Comparison of ENCODE assay signal across 9 cellular contexts in genomic region chr14:49769581-49770211, GRCh38. TPM values are rescaled to one million over a fixed set of nuclear protein-coding genes. Genes with fewer than 3 reads are reported as not detected.
A peak's percentile ranks its signal among the peaks of the same experiment; 100 is the strongest.
DNase-seq lines count a peak whose midpoint lies in the region; ATAC-seq lines count a peak whose summit lies in the region.
"Had no signal": no experiment of that assay in that cellular context is flagged by ENCODE, and none has a peak within 500 bp of the region (broad histone marks: within the 10 kb centered on the region; RNA-seq: fewer than 3 reads in every experiment).

No MANE protein-coding gene starts in this region.

- CTCF ChIA-PET in activated CD4-positive, alpha-beta memory T cell treated with anti-CD3 and anti-CD28 coated beads for 36 hours (lab: Charles Lee), result interaction anchor here (0.7 to 4.6 kb wide), 7 partner anchors 81 to 433 kb away, joined by 3 to 63 read pairs (median 9); partner anchors contain the start of genes DNAAF2, NEMF and POLE2

- no peaks in the 10 kb centered on the region for H3K9me3 ChIP-seq in iPS-18c (ENCODE audit: control insufficient read depth, insufficient read depth, low read length)

- peak overlapping the region; percentile 96 for H3K4me3 Mint-ChIP-seq in T-helper 1 cell treated with Interleukin-12 subunit alpha and Interleukin-12 subunit beta and Interleukin-4 antibody, amounts not matched to agents 30 μg/mL and 1 μg/mL, for 36 hours
- peak overlapping the region; percentile 88 for H3K4me3 Mint-ChIP-seq in activated CD4-positive, alpha-beta memory T cell treated with anti-CD3 and anti-CD28 coated beads for 36 hours
- peak overlapping the region; percentile 90 to 96 for H3K4me3 Mint-ChIP-seq in stimulated activated naive B cell treated with anti-CD40 and anti-IgM and Interleukin-4, amounts not matched to agents 10 μg/mL and 1 μg/mL and 100 μg/mL, for 72 hours

- H3K36me3 Mint-ChIP-seq in T-helper 1 cell treated with Interleukin-12 subunit alpha and Interleukin-12 subunit beta and Interleukin-4 antibody, amounts not matched to agents 30 μg/mL and 1 μg/mL, for 36 hours (ENCODE audit: low read depth), result peaks cover 8% of the 10 kb centered on the region
- H3K36me3 Mint-ChIP-seq in activated CD4-positive, alpha-beta memory T cell treated with anti-CD3 and anti-CD28 coated beads for 36 hours, result peaks cover 4% of the 10 kb centered on the region
- peaks cover 3 to 6% of the 10 kb centered on the region in 2 donors for H3K36me3 Mint-ChIP-seq in stimulated activated naive B cell treated with anti-CD40 and anti-IgM and Interleukin-4, amounts not matched to agents 10 μg/mL and 1 μg/mL and 100 μg/mL, for 72 hours

- H3K27ac Mint-ChIP-seq in T-helper 1 cell treated with Interleukin-12 subunit alpha and Interleukin-12 subunit beta and Interleukin-4 antibody, amounts not matched to agents 30 μg/mL and 1 μg/mL, for 36 hours, result peak overlapping the region; percentile 99
- H3K27ac Mint-ChIP-seq in activated CD4-positive, alpha-beta memory T cell treated with anti-CD3 and anti-CD28 coated beads for 36 hours, result peak overlapping the region; percentile 95
- H3K27ac Mint-ChIP-seq in stimulated activated naive B cell treated with anti-CD40 and anti-IgM and Interleukin-4, amounts not matched to agents 10 μg/mL and 1 μg/mL and 100 μg/mL, for 72 hours, result peak overlapping the region; percentile 98

- H3K4me1 Mint-ChIP-seq in T-helper 1 cell treated with Interleukin-12 subunit alpha and Interleukin-12 subunit beta and Interleukin-4 antibody, amounts not matched to agents 30 μg/mL and 1 μg/mL, for 36 hours (ENCODE audit: low read depth), result peaks cover 21% of the 10 kb centered on the region
- peaks cover 32% of the 10 kb centered on the region for H3K4me1 Mint-ChIP-seq in activated CD4-positive, alpha-beta memory T cell treated with anti-CD3 and anti-CD28 coated beads for 36 hours (ENCODE audit: low read depth)
- peaks cover 16 to 34% of the 10 kb centered on the region in 2 donors for H3K4me1 Mint-ChIP-seq in stimulated activated naive B cell treated with anti-CD40 and anti-IgM and Interleukin-4, amounts not matched to agents 10 μg/mL and 1 μg/mL and 100 μg/mL, for 72 hours

- no peak for ATAC-seq in stimulated activated naive B cell treated with anti-CD40 and anti-IgM and Interleukin-4, amounts not matched to agents 10 μg/mL and 1 μg/mL and 100 μg/mL, for 72 hours (replicated peaks)
- ATAC-seq in GM21786 (IDR thresholded peaks at IDR 0.05; ENCODE audit: unreplicated experiment), result no peak

- intact Hi-C loops in activated CD4-positive, alpha-beta memory T cell treated with anti-CD3 and anti-CD28 coated beads for 36 hours (cut with micrococcal nuclease), result loop anchor here (2.0 to 10.0 kb wide), 4 partner anchors 83 to 555 kb away; partner anchors contain the start of genes NEMF and VCPKMT

- DNase-seq in T-helper 1 cell (no peak), NCI-H345 treated with DMSO at 0.1 percent for 48 hours (lab: John Stamatoyannopoulos, UW; ENCODE audit: unreplicated experiment) (no peak), NCI-H1930 (lab: John Stamatoyannopoulos, UW) (no peak)
- DNase-seq in activated CD4-positive, alpha-beta memory T cell treated with anti-CD3 and anti-CD28 coated beads for 36 hours, result no peak
- no peak for DNase-seq in stimulated activated naive B cell treated with anti-CD40 and anti-IgM and Interleukin-4, amounts not matched to agents 10 μg/mL and 1 μg/mL and 100 μg/mL, for 72 hours
- DNase-seq: NCI-H2227 treated with DMSO at 0.1 percent for 48 hours had no signal

- peak overlapping the region; percentile 100; the same call in 1 of the 2 replicates for H3K4me3 ChIP-seq in iPS-18c (ENCODE audit: insufficient read depth, low read depth, low read length)

- H3K27me3 Mint-ChIP-seq in T-helper 1 cell treated with Interleukin-12 subunit alpha and Interleukin-12 subunit beta and Interleukin-4 antibody, amounts not matched to agents 30 μg/mL and 1 μg/mL, for 36 hours (ENCODE audit: low read depth), result no peaks in the 10 kb centered on the region
- no peaks in the 10 kb centered on the region for H3K27me3 Mint-ChIP-seq in activated CD4-positive, alpha-beta memory T cell treated with anti-CD3 and anti-CD28 coated beads for 36 hours
- H3K27me3 Mint-ChIP-seq in stimulated activated naive B cell treated with anti-CD40 and anti-IgM and Interleukin-4, amounts not matched to agents 10 μg/mL and 1 μg/mL and 100 μg/mL, for 72 hours, result no peaks in the 10 kb centered on the region

- POLR2A ChIA-PET in activated CD4-positive, alpha-beta memory T cell treated with anti-CD3 and anti-CD28 coated beads for 36 hours (lab: Charles Lee), result interaction anchor here (1.0 to 3.4 kb wide), 6 partner anchors 82 to 346 kb away, joined by 3 to 40 read pairs (median 15); partner anchors contain the start of genes DNAAF2, LRR1, NEMF and POLE2

- no peaks in the 10 kb centered on the region for H3K9me3 Mint-ChIP-seq in T-helper 1 cell treated with Interleukin-12 subunit alpha and Interleukin-12 subunit beta and Interleukin-4 antibody, amounts not matched to agents 30 μg/mL and 1 μg/mL, for 36 hours
- H3K9me3 Mint-ChIP-seq in activated CD4-positive, alpha-beta memory T cell treated with anti-CD3 and anti-CD28 coated beads for 36 hours, result no peaks in the 10 kb centered on the region
- no peaks in the 10 kb centered on the region for H3K9me3 Mint-ChIP-seq in stimulated activated naive B cell treated with anti-CD40 and anti-IgM and Interleukin-4, amounts not matched to agents 10 μg/mL and 1 μg/mL and 100 μg/mL, for 72 hours

RNA-seq across cellular contexts. Expression of gene KLHDC2, which starts 1.7 kb away (rescaled TPM):
- total RNA-seq in activated CD4-positive, alpha-beta memory T cell treated with anti-CD3 and anti-CD28 coated beads for 36 hours, result 10 to 100 TPM; 27.8 to 28.2 TPM
